19 cellular contexts compared by ENCODE assay signal in the genomic region with DNA sequence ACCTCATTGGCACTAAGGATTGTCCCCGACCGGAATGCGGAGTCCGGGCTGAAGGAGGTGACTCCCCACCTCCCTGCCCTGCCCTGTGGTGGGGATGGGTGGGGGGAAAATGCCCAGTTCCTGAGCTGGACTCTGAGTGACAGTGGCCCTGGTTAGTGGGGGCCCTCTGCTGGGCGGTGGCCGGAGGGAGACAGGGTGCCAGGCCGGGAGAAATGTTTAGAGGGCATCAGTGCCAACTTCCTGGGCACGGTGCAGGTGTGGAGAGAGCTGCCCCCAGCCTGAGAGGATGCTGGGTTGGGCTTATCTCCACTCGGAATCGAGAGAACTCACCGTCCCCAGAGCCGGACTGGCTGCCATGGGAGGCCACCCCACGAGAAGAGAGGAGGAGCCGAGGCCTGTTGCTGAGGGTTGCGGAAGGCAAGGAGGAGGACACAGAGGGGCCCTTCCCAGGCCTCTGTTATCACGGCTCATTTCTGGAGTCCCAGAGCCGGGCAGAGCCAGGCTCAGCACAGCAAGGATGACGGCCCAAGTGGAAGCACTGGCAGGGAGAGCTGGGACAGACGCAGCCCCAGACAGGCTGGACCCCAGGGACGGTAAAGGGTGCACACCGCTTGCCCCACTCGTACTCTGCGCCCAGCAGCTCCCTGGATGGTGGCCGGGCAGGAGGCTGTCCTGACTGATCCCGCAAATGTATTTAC.
DNase-seq lines count a peak whose midpoint lies in the region; ATAC-seq, FAIRE-seq and TF ChIP-seq lines count a peak whose summit lies in the region.
"Had no signal": no experiment of that assay in that cellular context is flagged by ENCODE, and none has a peak within 500 bp of the region (broad histone marks: within the 10 kb centered on the region; RNA-seq: fewer than 3 reads in every experiment).

No MANE protein-coding gene starts in this region.

- no peak for FAIRE-seq in HepG2 (lab: Jason Lieb, UNC)
- FAIRE-seq: keratinocyte had no signal

- no peaks in the 10 kb centered on the region for H3K9me2 ChIP-seq in neural cell (ENCODE audit: insufficient read depth, low read length)

- TF ChIP-seq RAD21 in HepG2 (CRISPR knock-in tag; IDR thresholded peaks at IDR 0.05) (no peak), neural cell (conservative IDR thresholded peaks at IDR 0.05) (no peak)

- peaks cover 4% of the 10 kb centered on the region for H3K9me3 Mint-ChIP-seq in glutamatergic neuron (ENCODE audit: unreplicated experiment)
- H3K9me3 Mint-ChIP-seq: T-helper 2 cell treated with Interferon-gamma antibody and Interleukin-4, amounts not matched to agents 5 μg/mL and 100 μg/mL, for 36 hours had no signal

- no peaks in the 10 kb centered on the region for H3K36me3 Mint-ChIP-seq in glutamatergic neuron (ENCODE audit: unreplicated experiment)

- no TSS peak for BruUV-seq in HepG2 (replicated peaks; lab: Mats Ljungman, UMichigan)

- no peak overlapping the region for H2AFZ ChIP-seq in HepG2 (ENCODE audit: low read length)
- no peak overlapping the region for H2AFZ ChIP-seq in neural cell (ENCODE audit: low read depth, low read length)
- H2AFZ ChIP-seq: hepatocyte had no signal

- TF ChIP-seq POLR2A in right lobe of liver (IDR thresholded peaks at IDR 0.05) (no peak), HepG2 (IDR thresholded peaks at IDR 0.05; ENCODE audit: insufficient read depth in 1 of 2, low read depth in 2 of 2, low read length in 2 of 2) (no peak)

- no peak overlapping the region for H3K27ac ChIP-seq in right lobe of liver
- H3K27ac ChIP-seq in HepG2 (ENCODE audit: extremely low read length, insufficient read depth, low read length) = no peak overlapping the region
- H3K27ac ChIP-seq in neural cell (ENCODE audit: low read length) = peak overlapping the region; percentile 20
- H3K27ac ChIP-seq: ascending aorta, hepatocyte, SJSA1, upper lobe of left lung had no signal

- H3K4me2 ChIP-seq in HepG2 (ENCODE audit: low read depth, low read length) (no peak overlapping the region), neural cell (ENCODE audit: low read length) (no peak overlapping the region)
- H3K4me2 ChIP-seq: hepatocyte had no signal

- peaks cover 2% of the 10 kb centered on the region for H3K27me3 Mint-ChIP-seq in glutamatergic neuron (ENCODE audit: unreplicated experiment)

- no peaks in the 10 kb centered on the region for H3K36me3 ChIP-seq in right lobe of liver
- H3K36me3 ChIP-seq in HepG2 (replicated peaks in 1 of 2; ENCODE audit: control insufficient read depth in 1 of 2, insufficient read depth in 2 of 2, low read length in 2 of 2) = no peaks in the 10 kb centered on the region
- no peaks in the 10 kb centered on the region for H3K36me3 ChIP-seq in neural cell (ENCODE audit: insufficient read depth, low read length)
- H3K36me3 ChIP-seq: ascending aorta, HAP-1, SJSA1, upper lobe of left lung had no signal

- H3F3A ChIP-seq in neural cell (ENCODE audit: insufficient read depth, low read length, poor library complexity, severe bottlenecking) = no peaks in the 10 kb centered on the region

- TF ChIP-seq CTCF in right lobe of liver (IDR thresholded peaks at IDR 0.05) (no peak), HepG2 (CRISPR knock-in tag; IDR thresholded peaks at IDR 0.05) (no peak), glutamatergic neuron (IDR thresholded peaks at IDR 0.05; ENCODE audit: partially characterized antibody, unreplicated experiment) (no peak), neural cell (IDR thresholded peaks at IDR 0.05; ENCODE audit: poor library complexity, severe bottlenecking) (no peak)

- DNase-seq in right lobe of liver = peak; percentile 11 to 51 (median 40)
- no peak for DNase-seq in HepG2 (ENCODE audit: low spot score)
- peak; percentile 13 for DNase-seq in glutamatergic neuron
- no peak for DNase-seq in GM19238 (ENCODE audit: insufficient read length, low spot score)
- DNase-seq in GOT3 (lab: John Stamatoyannopoulos, UW) = no peak
- no peak for DNase-seq in NCI-H2196 treated with DMSO at 0.1 percent for 48 hours (lab: John Stamatoyannopoulos, UW; ENCODE audit: unreplicated experiment)
- DNase-seq: activated CD4-positive, alpha-beta T cell treated with anti-CD3 and anti-CD28 coated beads for 1 hour; IMR-90; NCI-H1694; stimulated activated naive CD4-positive, alpha-beta T cell treated with Interleukin-2 at 50 U/mL for 16 hours had no signal

- H3K4me1 ChIP-seq in right lobe of liver (peaks cover 0 to 13% (median 0%) of the 10 kb centered on the region in 4 donors), HepG2 (ENCODE audit: insufficient read depth, low read length) (no peaks in the 10 kb centered on the region)
- H3K4me1 ChIP-seq: ascending aorta, HAP-1, SJSA1 had no signal

- H3K27me3 ChIP-seq in right lobe of liver = no peaks in the 10 kb centered on the region
- H3K27me3 ChIP-seq in HepG2 (ENCODE audit: control insufficient read depth in 1 of 2, insufficient read depth in 2 of 2, low read length in 2 of 2) = peaks cover 4 to 18% of the 10 kb centered on the region in 2 experiments; a peak in 2 of 5 replicates
- no peaks in the 10 kb centered on the region for H3K27me3 ChIP-seq in neural cell (ENCODE audit: insufficient read depth, low read depth, low read length)
- H3K27me3 ChIP-seq: ascending aorta, hepatocyte, SJSA1, upper lobe of left lung had no signal

- no peak overlapping the region for H3K27ac Mint-ChIP-seq in glutamatergic neuron (ENCODE audit: unreplicated experiment)
- H3K27ac Mint-ChIP-seq: T-helper 2 cell treated with Interferon-gamma antibody and Interleukin-4, amounts not matched to agents 5 μg/mL and 100 μg/mL, for 36 hours had no signal

- no peaks in the 10 kb centered on the region for H4K20me1 ChIP-seq in HepG2 (ENCODE audit: insufficient read depth, low read length)
- no peaks in the 10 kb centered on the region for H4K20me1 ChIP-seq in neural cell (ENCODE audit: insufficient read depth)

- WGBS in right lobe of liver (ENCODE audit: insufficient coverage, low coverage, low lambda C conversion rate, missing lambda C conversion rate) = 69% methylated on average over 3 of the region's 25 CpGs
- 55% methylated on average over 4 of the region's 25 CpGs for WGBS in HepG2 (ENCODE audit: low lambda C conversion rate)

- TF ChIP-seq EP300 in HepG2 (IDR thresholded peaks at IDR 0.05; ENCODE audit: low read depth in 2 of 2, low read length in 2 of 2) (no peak), HepG2 (CRISPR knock-in tag; IDR thresholded peaks at IDR 0.05; ENCODE audit: borderline replicate concordance) (no peak), neural cell (conservative IDR thresholded peaks at IDR 0.05; ENCODE audit: poor library complexity, severe bottlenecking) (no peak)

- in situ Hi-C loops in HepG2 (cut with HindIII; ENCODE audit: extremely low pct_ligation_motif_present, low pct_unique_long_range_greater_than_20kb) = no loop called here

- intact Hi-C loops in right lobe of liver (cut with DNase I) (no loop called here), HepG2 (cut with micrococcal nuclease; ENCODE audit: unreplicated experiment) (no loop called here)

- no peaks in the 10 kb centered on the region for H3K79me2 ChIP-seq in HepG2 (ENCODE audit: insufficient read depth, low read length)
- H3K79me2 ChIP-seq in neural cell (replicated peaks; ENCODE audit: insufficient read depth, low read length) = no peaks in the 10 kb centered on the region
- H3K79me2 ChIP-seq: hepatocyte had no signal

- H3K9me3 ChIP-seq in right lobe of liver = no peaks in the 10 kb centered on the region
- no peaks in the 10 kb centered on the region for H3K9me3 ChIP-seq in HepG2 (ENCODE audit: low read length)
- no peaks in the 10 kb centered on the region for H3K9me3 ChIP-seq in neural cell (ENCODE audit: low read length)
- H3K9me3 ChIP-seq: ascending aorta, HAP-1, SJSA1, upper lobe of left lung had no signal

- POLR2A ChIA-PET in HepG2 (lab: Yijun Ruan, JAX) = no interaction called here

- H3K9ac ChIP-seq in HepG2 (ENCODE audit: insufficient read depth, low read depth, low read length) (no peak overlapping the region), neural cell (ENCODE audit: low read length) (no peak overlapping the region)

- CTCF ChIA-PET in HepG2 (lab: Yijun Ruan, JAX; ENCODE audit: low intra/inter-chr PET ratio, low total read pairs) = no interaction called here

- ATAC-seq in right lobe of liver = no peak
- no peak for ATAC-seq in HepG2
- ATAC-seq in GM18502 (IDR thresholded peaks at IDR 0.05; ENCODE audit: poor library complexity, unreplicated experiment) = no peak

- H3K4me1 Mint-ChIP-seq in glutamatergic neuron (ENCODE audit: low read depth, unreplicated experiment) = peaks cover 8% of the 10 kb centered on the region

- H3K4me3 ChIP-seq in right lobe of liver (no peak overlapping the region), HepG2 (replicated peaks in 1 of 3; ENCODE audit: insufficient read depth in 1 of 3, low read depth in 2 of 3, low read length in 3 of 3) (no peak overlapping the region), neural cell (ENCODE audit: low read length) (no peak overlapping the region)
- H3K4me3 ChIP-seq: ascending aorta, HAP-1, hepatocyte, SJSA1, upper lobe of left lung had no signal

- H3K4me3 Mint-ChIP-seq in glutamatergic neuron (ENCODE audit: unreplicated experiment) = no peak overlapping the region
- H3K4me3 Mint-ChIP-seq: T-helper 2 cell treated with Interferon-gamma antibody and Interleukin-4, amounts not matched to agents 5 μg/mL and 100 μg/mL, for 36 hours had no signal

TF ChIP-seq in HepG2, 621 proteins besides CTCF, POLR2A, EP300 and RAD21 (continues in another document):
- TF ChIP-seq, protein P1, sequence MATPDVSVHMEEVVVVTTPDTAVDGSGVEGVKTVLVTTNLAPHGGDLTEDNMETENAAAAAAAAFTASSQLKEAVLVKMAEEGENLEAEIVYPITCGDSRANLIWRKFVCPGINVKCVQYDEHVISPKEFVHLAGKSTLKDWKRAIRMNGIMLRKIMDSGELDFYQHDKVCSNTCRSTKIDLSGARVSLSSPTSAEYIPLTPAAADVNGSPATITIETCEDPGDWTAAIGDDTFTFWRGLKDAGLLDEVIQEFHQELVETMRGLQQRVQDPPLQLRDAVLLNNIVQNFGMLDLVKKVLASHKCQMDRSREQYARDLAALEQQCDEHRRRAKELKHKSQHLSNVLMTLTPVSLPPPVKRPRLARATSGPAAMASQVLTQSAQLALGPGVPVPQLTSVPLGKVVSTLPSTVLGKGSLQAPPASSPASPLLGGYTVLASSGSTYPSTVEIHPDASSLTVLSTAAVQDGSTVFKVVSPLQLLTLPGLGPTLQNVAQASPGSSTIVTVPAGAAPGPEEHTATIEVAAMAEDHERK (CRISPR knock-in tag; IDR thresholded peaks at IDR 0.05; ENCODE audit: low read depth) = no peak

TF ChIP-seq in neural cell, 6 proteins besides CTCF, POLR2A, EP300 and RAD21 (continues in another document):
- TF ChIP-seq TAF1 (IDR thresholded peaks at IDR 0.05; ENCODE audit: low read depth) (no peak), POLR2AphosphoS5 (IDR thresholded peaks at IDR 0.05) (no peak), EZH2 (IDR thresholded peaks at IDR 0.05; ENCODE audit: borderline replicate concordance, insufficient read depth, low read length, poor library complexity, severe bottlenecking) (no peak), MXI1 (conservative IDR thresholded peaks at IDR 0.05; ENCODE audit: poor library complexity, severe bottlenecking) (no peak), SMC3 (conservative IDR thresholded peaks at IDR 0.05; ENCODE audit: poor library complexity) (no peak)

Comparison
In these comparisons a context has a peak if more than half of its experiments do, and no peak if none do; other contexts are left out.
1. DNase-seq: peak in right lobe of liver (3 of 3) and glutamatergic neuron (single experiment); none in HepG2 (single experiment), GM19238 (single experiment), GOT3 (single experiment) and NCI-H2196 treated with DMSO at 0.1 percent for 48 hours (single experiment).